ENCODE assay signal across 8 cellular contexts in the genomic region with DNA sequence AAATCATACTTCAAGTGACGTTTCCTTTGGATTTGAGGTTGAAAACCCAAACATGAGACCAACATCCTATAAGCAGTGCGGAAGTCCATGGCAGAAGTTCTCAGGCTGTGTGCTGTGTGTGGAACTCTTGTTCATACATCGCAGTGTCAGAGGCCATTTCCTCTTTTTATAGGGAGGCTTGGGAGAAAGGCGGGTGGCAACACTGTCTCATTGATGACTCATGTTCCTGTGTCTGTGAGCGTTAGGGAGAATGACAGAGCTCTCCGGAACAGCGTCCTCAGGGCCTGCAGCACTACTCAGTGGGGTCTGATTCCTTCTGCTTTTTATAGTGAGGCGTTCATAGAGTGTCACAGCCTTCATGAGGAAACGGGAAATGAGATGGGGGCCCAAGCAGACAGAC.
DNase-seq lines count a peak whose midpoint lies in the region; ATAC-seq and TF ChIP-seq lines count a peak whose summit lies in the region.

No MANE protein-coding gene starts in this region.

- peak overlapping the region; percentile 76 for H2AFZ ChIP-seq in osteoblast (ENCODE audit: low read length)

- no peaks in the 10 kb centered on the region for H3K36me3 ChIP-seq in osteoblast (ENCODE audit: insufficient read depth, low read length)

- DNase-seq in GF-D8 (lab: John Stamatoyannopoulos, UW) = peak; percentile 79
- DNase-seq in foreskin keratinocyte = peak; percentile 72 to 86
- peak; percentile 92 for DNase-seq in osteoblast (ENCODE audit: insufficient read length, low spot score, missing footprints)
- DNase-seq in NCI-H524 (lab: John Stamatoyannopoulos, UW) = no peak
- DNase-seq in NCI-H1417 treated with DMSO at 0.1 percent for 48 hours (lab: John Stamatoyannopoulos, UW) = no peak

- H3K79me2 ChIP-seq in osteoblast (ENCODE audit: insufficient read depth, low read length) = no peaks in the 10 kb centered on the region

- H3K4me3 ChIP-seq in osteoblast (ENCODE audit: insufficient read depth, low read length) = no peak overlapping the region

- H3K9me3 ChIP-seq in osteoblast (ENCODE audit: low read depth, low read length) = no peaks in the 10 kb centered on the region

- H3K4me2 ChIP-seq in osteoblast (ENCODE audit: insufficient read depth, low read length) = peak overlapping the region; percentile 50

- TF ChIP-seq CTCF in foreskin keratinocyte (conservative IDR thresholded peaks at IDR 0.05) = no peak
- TF ChIP-seq CTCF in osteoblast (IDR thresholded peaks at IDR 0.05; ENCODE audit: extremely low read depth, low read depth, low read length) = no peak

- ATAC-seq in HG02884 (IDR thresholded peaks at IDR 0.05; ENCODE audit: unreplicated experiment) (peak; percentile 80), SK-N-SH treated with all-trans-retinoic acid at 6 μM for 48 hours (peak; percentile 98), foreskin keratinocyte (peak; percentile 98), HG02642 (IDR thresholded peaks at IDR 0.05; ENCODE audit: poor library complexity, unreplicated experiment) (no peak)

- H4K20me1 ChIP-seq in osteoblast (ENCODE audit: insufficient read depth, low read length) = no peaks in the 10 kb centered on the region

- H3K27ac ChIP-seq in foreskin keratinocyte = peak overlapping the region; percentile 32
- peak overlapping the region; percentile 91 for H3K27ac ChIP-seq in osteoblast (ENCODE audit: low read depth, low read length)

- H3K27me3 ChIP-seq in foreskin keratinocyte (no peaks in the 10 kb centered on the region), osteoblast (ENCODE audit: insufficient read depth, low read length) (no peaks in the 10 kb centered on the region)

- H3K4me1 ChIP-seq in foreskin keratinocyte = peaks cover 21% of the 10 kb centered on the region
- peaks cover 23% of the 10 kb centered on the region for H3K4me1 ChIP-seq in osteoblast (ENCODE audit: insufficient read depth, low read length)

TF ChIP-seq in SK-N-SH treated with all-trans-retinoic acid at 6 μM for 48 hours, 23 proteins besides CTCF, POLR2A, EP300 and RAD21:
- peak; percentile 92 for TF ChIP-seq ZFP3 (CRISPR knock-in tag; IDR thresholded peaks at IDR 0.05)
- TF ChIP-seq, protein P1, sequence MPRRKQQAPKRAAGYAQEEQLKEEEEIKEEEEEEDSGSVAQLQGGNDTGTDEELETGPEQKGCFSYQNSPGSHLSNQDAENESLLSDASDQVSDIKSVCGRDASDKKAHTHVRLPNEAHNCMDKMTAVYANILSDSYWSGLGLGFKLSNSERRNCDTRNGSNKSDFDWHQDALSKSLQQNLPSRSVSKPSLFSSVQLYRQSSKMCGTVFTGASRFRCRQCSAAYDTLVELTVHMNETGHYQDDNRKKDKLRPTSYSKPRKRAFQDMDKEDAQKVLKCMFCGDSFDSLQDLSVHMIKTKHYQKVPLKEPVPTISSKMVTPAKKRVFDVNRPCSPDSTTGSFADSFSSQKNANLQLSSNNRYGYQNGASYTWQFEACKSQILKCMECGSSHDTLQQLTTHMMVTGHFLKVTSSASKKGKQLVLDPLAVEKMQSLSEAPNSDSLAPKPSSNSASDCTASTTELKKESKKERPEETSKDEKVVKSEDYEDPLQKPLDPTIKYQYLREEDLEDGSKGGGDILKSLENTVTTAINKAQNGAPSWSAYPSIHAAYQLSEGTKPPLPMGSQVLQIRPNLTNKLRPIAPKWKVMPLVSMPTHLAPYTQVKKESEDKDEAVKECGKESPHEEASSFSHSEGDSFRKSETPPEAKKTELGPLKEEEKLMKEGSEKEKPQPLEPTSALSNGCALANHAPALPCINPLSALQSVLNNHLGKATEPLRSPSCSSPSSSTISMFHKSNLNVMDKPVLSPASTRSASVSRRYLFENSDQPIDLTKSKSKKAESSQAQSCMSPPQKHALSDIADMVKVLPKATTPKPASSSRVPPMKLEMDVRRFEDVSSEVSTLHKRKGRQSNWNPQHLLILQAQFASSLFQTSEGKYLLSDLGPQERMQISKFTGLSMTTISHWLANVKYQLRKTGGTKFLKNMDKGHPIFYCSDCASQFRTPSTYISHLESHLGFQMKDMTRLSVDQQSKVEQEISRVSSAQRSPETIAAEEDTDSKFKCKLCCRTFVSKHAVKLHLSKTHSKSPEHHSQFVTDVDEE (CRISPR knock-in tag; IDR thresholded peaks at IDR 0.05) = no peak

Comparison
In these comparisons a context has a peak if more than half of its experiments do, and no peak if none do; other contexts are left out.
1. DNase-seq: peak in GF-D8 (single experiment), foreskin keratinocyte (2 of 2) and osteoblast (single experiment); none in NCI-H524 (0 of 2) and NCI-H1417 treated with DMSO at 0.1 percent for 48 hours (single experiment).